In genomic region chr7:129089521-129090212, GRCh38 we compare ENCODE assay signal across 10 cellular contexts. TPM values are rescaled to one million over a fixed set of nuclear protein-coding genes. Genes with fewer than 3 reads are reported as not detected.
A peak's percentile ranks its signal among the peaks of the same experiment; 100 is the strongest.
DNase-seq lines count a peak whose midpoint lies in the region; ATAC-seq, FAIRE-seq and TF ChIP-seq lines count a peak whose summit lies in the region.
"Had no signal": no experiment of that assay in that cellular context is flagged by ENCODE, and none has a peak within 500 bp of the region (broad histone marks: within the 10 kb centered on the region; RNA-seq: fewer than 3 reads in every experiment).

No MANE protein-coding gene starts in this region.

- H3K14ac ChIP-seq in H1 (ENCODE audit: insufficient read length) = no peak overlapping the region

- no peak overlapping the region for H2BK20ac ChIP-seq in H1 (ENCODE audit: low read length)

- H3K9ac ChIP-seq in H1 (replicated peaks in 1 of 4; ENCODE audit: extremely low read depth in 1 of 4, low read depth in 3 of 4, low read length in 3 of 4) = no peak overlapping the region

- H2AK5ac ChIP-seq in H1 (ENCODE audit: low read depth, low read length) = no peak overlapping the region

- H3K4me2 ChIP-seq in H1 (ENCODE audit: insufficient read depth in 1 of 2, low read depth in 2 of 2, low read length in 2 of 2) = no peak overlapping the region

- DNase-seq in H1 (ENCODE audit: low read depth in 1 of 2, low spot score in 2 of 2) = no peak
- DNase-seq in A673 (ENCODE audit: low spot score) = no peak
- no peak for DNase-seq in RWPE1 (ENCODE audit: low spot score)
- DNase-seq in NCI-H510A (lab: John Stamatoyannopoulos, UW) = no peak
- no peak for DNase-seq in NCI-H1694 treated with DMSO at 0.1 percent for 48 hours (lab: John Stamatoyannopoulos, UW)
- DNase-seq: hippocampal formation had no signal

- no peak overlapping the region for H2BK15ac ChIP-seq in H1 (ENCODE audit: low read length)

- no peak overlapping the region for H4K8ac ChIP-seq in H1 (ENCODE audit: extremely low read depth, insufficient read depth, low read length)

- H3K18ac ChIP-seq in H1 (ENCODE audit: extremely low read depth, low read length) = no peak overlapping the region

- H3K56ac ChIP-seq in H1 (replicated peaks; ENCODE audit: insufficient read length, low read depth, low read length) = no peak overlapping the region

- peak overlapping the region; percentile 93; the same call in 1 of the 2 replicates for H2AFZ ChIP-seq in H1 (ENCODE audit: low read length)

- no peak overlapping the region for H2BK120ac ChIP-seq in H1 (replicated peaks; ENCODE audit: low read depth, low read length)

- no peak overlapping the region for H3K4ac ChIP-seq in H1 (replicated peaks; ENCODE audit: insufficient read length, low read depth, low read length)

- TF ChIP-seq POLR2A in H1 (IDR thresholded peaks at IDR 0.05; ENCODE audit: control extremely low read depth in 1 of 2, low read depth in 2 of 2, low read length in 2 of 2) = no peak

- no peaks in the 10 kb centered on the region for H3K79me1 ChIP-seq in H1 (ENCODE audit: low read depth, low read length)

- no peak overlapping the region for H4K5ac ChIP-seq in H1 (ENCODE audit: insufficient read length, low read depth, low read length)

- H3K23ac ChIP-seq in H1 (ENCODE audit: insufficient read length) = no peak overlapping the region

- no peaks in the 10 kb centered on the region for H4K20me1 ChIP-seq in H1 (replicated peaks in 1 of 2; ENCODE audit: control insufficient read depth in 1 of 2, insufficient read depth in 2 of 2, low read length in 2 of 2)

- H3K4me1 ChIP-seq in H1 (replicated peaks in 1 of 4; ENCODE audit: control insufficient read depth in 3 of 4, insufficient read depth in 4 of 4, low read length in 3 of 4) (no peaks in the 10 kb centered on the region), A673 (ENCODE audit: insufficient read depth, low read length, poor library complexity, severe bottlenecking) (no peaks in the 10 kb centered on the region)

- no peak for TF ChIP-seq RAD21 in H1 (IDR thresholded peaks at IDR 0.05 in 1 of 2, conservative IDR thresholded peaks at IDR 0.05 in 1 of 2; ENCODE audit: low read depth in 2 of 2, low read length in 2 of 2)

- H3K27me3 ChIP-seq in H1 (replicated peaks in 1 of 4; ENCODE audit: control insufficient read depth in 3 of 4, extremely low read depth in 1 of 4, insufficient read depth in 3 of 4, low read length in 3 of 4) (no peaks in the 10 kb centered on the region), A673 (replicated peaks; ENCODE audit: insufficient read depth, low read depth, low read length, poor library complexity) (no peaks in the 10 kb centered on the region)

- no TSS peak for BruUV-seq in A673 (replicated peaks; lab: Mats Ljungman, UMichigan)

- intact Hi-C loops in A673 (cut with micrococcal nuclease; ENCODE audit: unreplicated experiment) = no loop called here

- H3K23me2 ChIP-seq in H1 (ENCODE audit: low read depth, low read length) = no peaks in the 10 kb centered on the region

- CTCF ChIA-PET in H1 (lab: Charles Lee; ENCODE audit: partially characterized antibody) = interaction anchor here (0.6 to 3.8 kb wide), 11 partner anchors 10 to 518 kb away, joined by 3 to 30 read pairs (median 4); partner anchors contain the start of gene KCP
- CTCF ChIA-PET in A673 (lab: Charles Lee) = no interaction called here
- CTCF ChIA-PET in RWPE1 (lab: Yijun Ruan, JAX) = no interaction called here

- no peak for TF ChIP-seq EP300 in H1 (IDR thresholded peaks at IDR 0.05; ENCODE audit: borderline replicate concordance in 1 of 2, low read depth in 2 of 2, low read length in 2 of 2)

- H2BK12ac ChIP-seq in H1 (ENCODE audit: low read depth, low read length) = no peak overlapping the region

- H3K27ac ChIP-seq in H1 (ENCODE audit: low read depth, low read length) = no peak overlapping the region
- no peak overlapping the region for H3K27ac ChIP-seq in A673 (ENCODE audit: low read depth, low read length, poor library complexity, severe bottlenecking)
- no peak overlapping the region for H3K27ac ChIP-seq in RWPE1

- peak; percentile 70 for ATAC-seq in GM18499 (IDR thresholded peaks at IDR 0.05; ENCODE audit: insufficient read depth, unreplicated experiment)
- peak; percentile 75 for ATAC-seq in GM21529 (IDR thresholded peaks at IDR 0.05; ENCODE audit: unreplicated experiment)
- ATAC-seq in HG03558 (IDR thresholded peaks at IDR 0.05; ENCODE audit: extremely low read depth, unreplicated experiment) = peak; percentile 58

- POLR2A ChIA-PET in H1 (lab: Charles Lee; ENCODE audit: partially characterized antibody) (no interaction called here), A673 (lab: Charles Lee; ENCODE audit: low non-redundant PET) (no interaction called here), RWPE1 (lab: Yijun Ruan, JAX; ENCODE audit: low non-redundant PET) (no interaction called here)

- no peak overlapping the region for H4K91ac ChIP-seq in H1 (replicated peaks; ENCODE audit: insufficient read length, low read length)

- no peak overlapping the region for H2BK5ac ChIP-seq in H1 (ENCODE audit: low read depth, low read length)

- H3K79me2 ChIP-seq in H1 (ENCODE audit: control insufficient read depth in 1 of 2, insufficient read depth in 2 of 2, low read length in 2 of 2) = no peaks in the 10 kb centered on the region

- FAIRE-seq in H1 (lab: Jason Lieb, UNC) = no peak
- FAIRE-seq: RCC 7860 had no signal

- no peaks in the 10 kb centered on the region for H3K9me3 ChIP-seq in H1 (ENCODE audit: insufficient read depth in 2 of 2, low read depth in 1 of 2, low read length in 1 of 2)
- no peaks in the 10 kb centered on the region for H3K9me3 ChIP-seq in A673 (ENCODE audit: low read depth, low read length, poor library complexity, severe bottlenecking)

- no peak overlapping the region for H3K4me3 ChIP-seq in H1 (ENCODE audit: extremely low read depth in 1 of 4, insufficient read depth in 2 of 4, low read depth in 3 of 4, low read length in 4 of 4)
- H3K4me3 ChIP-seq in A673 (ENCODE audit: low read depth, low read length, poor library complexity, severe bottlenecking) = no peak overlapping the region

- H3K36me3 ChIP-seq in H1 (ENCODE audit: control insufficient read depth in 2 of 4, insufficient read depth in 4 of 4, low read length in 3 of 4) (no peaks in the 10 kb centered on the region), A673 (ENCODE audit: insufficient read depth, low read length, poor library complexity, severe bottlenecking) (no peaks in the 10 kb centered on the region)

- TF ChIP-seq CTCF in H1 (IDR thresholded peaks at IDR 0.05; ENCODE audit: control extremely low read depth in 1 of 3, insufficient read depth in 1 of 3, low read depth in 1 of 3, low read length in 3 of 3) (no peak), A673 (conservative IDR thresholded peaks at IDR 0.05; ENCODE audit: low read depth, low read length) (no peak), RWPE1 (conservative IDR thresholded peaks at IDR 0.05; ENCODE audit: low read depth) (no peak)

- WGBS in H1 (ENCODE audit: extremely low coverage in 1 of 2, insufficient coverage in 1 of 2, insufficient read length in 1 of 2, insufficient replicate concordance in 2 of 2, low coverage in 1 of 2, low lambda C conversion rate in 2 of 2, missing lambda C conversion rate in 1 of 2), 2 experiments = 86% methylated on average over 4 of the region's 4 CpGs; no CpG with 5 or more reads in 1 of the 2 experiments

TF ChIP-seq in H1, 55 proteins besides CTCF, POLR2A, EP300 and RAD21:
- TF ChIP-seq GABPA (IDR thresholded peaks at IDR 0.05; ENCODE audit: borderline replicate concordance, insufficient read depth, low read length) (no peak), ASH2L (IDR thresholded peaks at IDR 0.05; ENCODE audit: low read length) (no peak), CREB1 (IDR thresholded peaks at IDR 0.05) (no peak), RBBP5 (IDR thresholded peaks at IDR 0.05; ENCODE audit: borderline replicate concordance, low read depth, low read length) (no peak), SIN3A (conservative IDR thresholded peaks at IDR 0.05 in 1 of 2, IDR thresholded peaks at IDR 0.05 in 1 of 2; ENCODE audit: low read depth in 1 of 2, low read length in 2 of 2) (no peak), SIX5 (IDR thresholded peaks at IDR 0.05; ENCODE audit: low read depth, low read length) (no peak), TAF1 (IDR thresholded peaks at IDR 0.05; ENCODE audit: low read depth, low read length) (no peak), SAP30 (IDR thresholded peaks at IDR 0.05; ENCODE audit: insufficient read depth, insufficient replicate concordance, low read length) (no peak), FOSL1 (IDR thresholded peaks at IDR 0.05; ENCODE audit: insufficient read depth, low read depth, low read length) (no peak), MAX (IDR thresholded peaks at IDR 0.05) (no peak), NANOG (IDR thresholded peaks at IDR 0.05; ENCODE audit: insufficient read depth, low read depth, low read length, poor library complexity, severe bottlenecking) (no peak), HDAC2 (IDR thresholded peaks at IDR 0.05; ENCODE audit: borderline replicate concordance in 1 of 2, low read depth in 2 of 2, low read length in 2 of 2) (no peak), KDM1A (IDR thresholded peaks at IDR 0.05; ENCODE audit: borderline replicate concordance, low read length) (no peak)

RNA-seq across cellular contexts. Expression of gene TNPO3, which starts 34.8 kb away (rescaled TPM):
- total RNA-seq in H1 (2021; fragmentation: NEBNext Ultra II Directional; extraction: Animal tissue kit (Norgen Biotek cat#: 25700)) = 99.2 and 100 TPM in 2 replicates
- 54.1 and 67.6 TPM in 2 replicates for polyA plus RNA-seq in H1 (2011; rRNA removed)
- 72.2 TPM for polyA plus RNA-seq in H1 (2011; cell fraction: cytosol; rRNA removed)
- polyA plus RNA-seq in H1 (2011; cell fraction: nucleus; rRNA removed) = 53.6 TPM
- 73.3 to 86.5 TPM (median 82.7 TPM) in 4 replicates for polyA plus RNA-seq in H1 (2012, experiment 1 of 2)
- 7.1 TPM for polyA plus RNA-seq in H1 (2012, experiment 2 of 2)
- polyA plus RNA-seq in H1 (2013, experiment 1 of 2) = 55.0 TPM
- 54.8 TPM for polyA plus RNA-seq in H1 (2013, experiment 2 of 2)
- polyA minus RNA-seq in H1 (2011; rRNA and poly(A)+ RNA removed) = 158 and 177 TPM in 2 replicates
- 60.0 TPM for polyA minus RNA-seq in H1 (2011; cell fraction: cytosol; rRNA and poly(A)+ RNA removed)
- 66.3 TPM for polyA minus RNA-seq in H1 (2011; cell fraction: nucleus; rRNA and poly(A)+ RNA removed)
- 72.7 and 77.8 TPM in 2 replicates for total RNA-seq in A673 (2021)

RNA-seq across cellular contexts. Expression of gene TSPAN33, which starts 54.8 kb away (rescaled TPM):
- total RNA-seq in H1 (2021; fragmentation: NEBNext Ultra II Directional; extraction: Animal tissue kit (Norgen Biotek cat#: 25700)) = 47.1 TPM in 2 replicates
- 42.8 and 46.6 TPM in 2 replicates for polyA plus RNA-seq in H1 (2011; rRNA removed)
- polyA plus RNA-seq in H1 (2011; cell fraction: cytosol; rRNA removed) = 49.3 TPM
- 38.6 TPM for polyA plus RNA-seq in H1 (2011; cell fraction: nucleus; rRNA removed)
- polyA plus RNA-seq in H1 (2012, experiment 1 of 2) = 41.3 to 47.5 TPM (median 44.6 TPM) in 4 replicates
- polyA plus RNA-seq in H1 (2012, experiment 2 of 2) = 54.9 TPM
- polyA plus RNA-seq in H1 (2013, experiment 1 of 2) = 21.9 TPM
- 26.4 TPM for polyA plus RNA-seq in H1 (2013, experiment 2 of 2)
- polyA minus RNA-seq in H1 (2011; rRNA and poly(A)+ RNA removed) = 81.5 and 91.9 TPM in 2 replicates
- 41.5 TPM for polyA minus RNA-seq in H1 (2011; cell fraction: cytosol; rRNA and poly(A)+ RNA removed)
- 26.3 TPM for polyA minus RNA-seq in H1 (2011; cell fraction: nucleus; rRNA and poly(A)+ RNA removed)
- total RNA-seq in A673 (2021) = 1.6 and 3.5 TPM in 2 replicates

Comparison
In these comparisons a context has a peak if more than half of its experiments do, and no peak if none do; other contexts are left out.
1. RNA of gene TSPAN33, which starts 54.8 kb away (total RNA-seq): 47.1 TPM in H1; 1.6 to 3.5 TPM in A673; every median in the first group is over 10 times any median in the second.
2. Peak in every context shown above with its lines, with median percentiles within 50 percentile points of each other: ATAC-seq.